Comparison of ENCODE assay signal across 16 cellular contexts in the genomic region with DNA sequence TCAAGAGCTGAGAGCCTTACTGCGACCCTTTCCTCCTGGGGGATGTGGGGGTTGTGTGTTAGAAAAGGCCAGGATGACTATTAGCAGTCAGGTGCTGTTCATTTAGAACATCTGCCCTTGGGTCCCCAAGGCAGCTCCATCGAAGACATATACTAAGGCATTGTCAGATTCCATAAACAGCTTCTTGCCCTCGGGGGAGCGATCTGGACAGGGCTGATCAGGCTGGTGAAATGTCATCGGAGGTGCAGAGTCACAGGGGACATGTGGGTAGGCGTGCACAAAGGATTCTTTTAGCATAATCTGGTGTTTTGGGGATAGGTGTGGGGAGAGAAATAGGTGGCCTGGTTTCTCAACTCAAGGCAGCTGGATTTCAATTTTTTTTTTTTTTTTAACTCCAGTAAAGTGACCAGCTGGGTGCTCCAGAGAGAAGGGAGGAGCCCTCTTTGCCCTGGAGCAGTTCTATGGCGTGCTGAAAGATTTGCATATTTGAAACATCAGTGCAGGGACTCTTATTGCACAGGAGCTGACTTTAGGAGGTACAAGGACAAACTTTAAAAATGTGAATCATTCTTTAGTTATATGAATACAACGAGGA.
DNase-seq lines count a peak whose midpoint lies in the region; ATAC-seq and TF ChIP-seq lines count a peak whose summit lies in the region.
"Had no signal": no experiment of that assay in that cellular context is flagged by ENCODE, and none has a peak within 500 bp of the region (broad histone marks: within the 10 kb centered on the region; RNA-seq: fewer than 3 reads in every experiment).

No MANE protein-coding gene starts in this region.

- no peak overlapping the region for H3K14ac ChIP-seq in neuronal stem cell (ENCODE audit: low read length)

- WGBS in esophagus muscularis mucosa = 60% methylated on average over 8 of the region's 8 CpGs
- no CpG with 5 or more reads among the region's 8 CpGs for WGBS in neuronal stem cell (ENCODE audit: extremely low coverage in 2 of 2, insufficient read length in 2 of 2, insufficient replicate concordance in 1 of 2), 2 donors

- H3K4me3 ChIP-seq in esophagus muscularis mucosa (no peak overlapping the region), neuronal stem cell (ENCODE audit: low read length in 2 of 2) (no peak overlapping the region), upper lobe of right lung (no peak overlapping the region), brain microvascular endothelial cell (ENCODE audit: low read depth, low read length) (no peak overlapping the region)
- H3K4me3 ChIP-seq: testis had no signal

- H2BK15ac ChIP-seq in neuronal stem cell (ENCODE audit: low read length) = no peak overlapping the region

- H3K9me3 ChIP-seq in esophagus muscularis mucosa = no peaks in the 10 kb centered on the region
- H3K9me3 ChIP-seq in neuronal stem cell (replicated peaks in 1 of 2; ENCODE audit: control insufficient read depth in 2 of 2, insufficient read depth in 1 of 2, low read depth in 1 of 2, low read length in 2 of 2) = no peaks in the 10 kb centered on the region
- no peaks in the 10 kb centered on the region for H3K9me3 ChIP-seq in upper lobe of right lung
- H3K9me3 ChIP-seq: testis had no signal

- H3K27me3 ChIP-seq in esophagus muscularis mucosa (no peaks in the 10 kb centered on the region), neuronal stem cell (ENCODE audit: control insufficient read depth in 3 of 3, insufficient read depth in 3 of 3, low read depth in 1 of 3, low read length in 3 of 3) (no peaks in the 10 kb centered on the region), upper lobe of right lung (no peaks in the 10 kb centered on the region), brain microvascular endothelial cell (replicated peaks) (no peaks in the 10 kb centered on the region)
- H3K27me3 ChIP-seq: testis had no signal

- no peak for TF ChIP-seq POLR2A in esophagus muscularis mucosa (IDR thresholded peaks at IDR 0.05; ENCODE audit: low read depth)

- H3K4ac ChIP-seq in neuronal stem cell (ENCODE audit: low read length) = no peak overlapping the region

- H3K4me2 ChIP-seq in neuronal stem cell (ENCODE audit: insufficient read depth, low read length, poor library complexity, severe bottlenecking) = no peak overlapping the region

- H2BK12ac ChIP-seq in neuronal stem cell (ENCODE audit: low read length) = no peak overlapping the region

- no peak for TF ChIP-seq EP300 in esophagus muscularis mucosa (IDR thresholded peaks at IDR 0.05)

- no peak overlapping the region for H4K91ac ChIP-seq in neuronal stem cell (ENCODE audit: low read depth, low read length, poor library complexity)

- ATAC-seq in Right ventricle myocardium inferior (peak; percentile 18), upper lobe of right lung (no peak)
- ATAC-seq: esophagus mucosa, T-helper 17 cell had no signal

- no peak overlapping the region for H2BK5ac ChIP-seq in neuronal stem cell (ENCODE audit: low read length)

- H3K9ac ChIP-seq in neuronal stem cell (ENCODE audit: low read depth, low read length, poor library complexity) = no peak overlapping the region

- H3K79me1 ChIP-seq in neuronal stem cell (ENCODE audit: low read depth, low read length) = no peaks in the 10 kb centered on the region

- peaks cover 26 to 93% (median 91%) of the 10 kb centered on the region in 4 donors for H3K4me1 ChIP-seq in esophagus muscularis mucosa
- H3K4me1 ChIP-seq in neuronal stem cell (ENCODE audit: control insufficient read depth in 2 of 2, insufficient read depth in 1 of 2, low read depth in 1 of 2, low read length in 2 of 2) = peaks cover 0 to 4% of the 10 kb centered on the region in 2 donors
- H3K4me1 ChIP-seq in upper lobe of right lung = no peaks in the 10 kb centered on the region

- no peak overlapping the region for H2BK120ac ChIP-seq in neuronal stem cell (ENCODE audit: low read depth, low read length)

- H4K8ac ChIP-seq in neuronal stem cell (ENCODE audit: low read depth, low read length) = no peak overlapping the region

- intact Hi-C loops in Right ventricle myocardium inferior (cut with DNase I) = loop anchor here (2.0 to 5.0 kb wide), 2 partner anchors 16 to 39 kb away; no protein-coding TSS in a partner anchor
- intact Hi-C loops in cardiac septum (cut with DNase I) = no loop called here
- intact Hi-C loops in esophagus muscularis mucosa (cut with DNase I) = no loop called here
- intact Hi-C loops in upper lobe of right lung (cut with DNase I) = no loop called here

- H2AK5ac ChIP-seq in neuronal stem cell (ENCODE audit: low read depth, low read length) = peak overlapping the region; percentile 11

- in situ Hi-C loops in brain microvascular endothelial cell (cut with HindIII; ENCODE audit: low pct_ligation_motif_present, low sequenced_read_pairs) = no loop called here

- no peak for DNase-seq in Right ventricle myocardium inferior (ENCODE audit: missing footprints)
- DNase-seq in cardiac septum (ENCODE audit: low spot score) = no peak
- DNase-seq in esophagus muscularis mucosa (ENCODE audit: extremely low spot score) = no peak
- DNase-seq in neuronal stem cell (ENCODE audit: low spot score) = no peak
- no peak for DNase-seq in upper lobe of right lung
- DNase-seq in brain microvascular endothelial cell = no peak
- no peak for DNase-seq in stimulated activated CD4-positive, alpha-beta T cell treated with anti-CD3 and anti-CD28 coated beads, Interleukin-4, amount 100 ng/mL, for 4 hours
- DNase-seq in NCI-H774 (lab: John Stamatoyannopoulos, UW) = no peak
- DNase-seq: naive B cell; NCI-H1417 treated with DMSO at 0.1 percent for 48 hours; NCI-H510A; SHP77 treated with DMSO at 0.1 percent for 48 hours; stimulated activated CD4-positive, alpha-beta T cell treated with anti-CD3 and anti-CD28 coated beads, Interleukin-12 subunit alpha, Interleukin-12 subunit beta, amount 100 ng/mL, for 4 hours; T-helper 17 cell; testis had no signal

- H3K27ac ChIP-seq in esophagus muscularis mucosa (replicated peaks in 1 of 4) (peak overlapping the region; percentile 89 to 96 (median 90)), neuronal stem cell (replicated peaks; ENCODE audit: low read length) (no peak overlapping the region), upper lobe of right lung (no peak overlapping the region), brain microvascular endothelial cell (no peak overlapping the region)

- H3K23ac ChIP-seq in neuronal stem cell (ENCODE audit: low read depth, low read length, poor library complexity) = no peak overlapping the region

- no peak overlapping the region for H2AFZ ChIP-seq in neuronal stem cell (ENCODE audit: low read length)

- no peak for TF ChIP-seq CTCF in esophagus muscularis mucosa (IDR thresholded peaks at IDR 0.05)
- no peak for TF ChIP-seq CTCF in upper lobe of right lung (IDR thresholded peaks at IDR 0.05)
- no peak for TF ChIP-seq CTCF in brain microvascular endothelial cell (IDR thresholded peaks at IDR 0.05; ENCODE audit: low read depth, low read length, missing control alignments)

- H3K18ac ChIP-seq in neuronal stem cell (ENCODE audit: low read length) = no peak overlapping the region

- H3K36me3 ChIP-seq in esophagus muscularis mucosa (no peaks in the 10 kb centered on the region), neuronal stem cell (replicated peaks in 1 of 2; ENCODE audit: control insufficient read depth in 2 of 2, insufficient read depth in 2 of 2, low read length in 2 of 2) (no peaks in the 10 kb centered on the region), upper lobe of right lung (no peaks in the 10 kb centered on the region), brain microvascular endothelial cell (replicated peaks) (no peaks in the 10 kb centered on the region)

Comparison
In these comparisons a context has a peak if more than half of its experiments do, and no peak if none do; other contexts are left out.
1. H3K27ac ChIP-seq: peak in esophagus muscularis mucosa (4 of 4); none in neuronal stem cell (single experiment), upper lobe of right lung (single experiment) and brain microvascular endothelial cell (single experiment).